Comparison of ENCODE assay signal across 23 cellular contexts in the genomic region with DNA sequence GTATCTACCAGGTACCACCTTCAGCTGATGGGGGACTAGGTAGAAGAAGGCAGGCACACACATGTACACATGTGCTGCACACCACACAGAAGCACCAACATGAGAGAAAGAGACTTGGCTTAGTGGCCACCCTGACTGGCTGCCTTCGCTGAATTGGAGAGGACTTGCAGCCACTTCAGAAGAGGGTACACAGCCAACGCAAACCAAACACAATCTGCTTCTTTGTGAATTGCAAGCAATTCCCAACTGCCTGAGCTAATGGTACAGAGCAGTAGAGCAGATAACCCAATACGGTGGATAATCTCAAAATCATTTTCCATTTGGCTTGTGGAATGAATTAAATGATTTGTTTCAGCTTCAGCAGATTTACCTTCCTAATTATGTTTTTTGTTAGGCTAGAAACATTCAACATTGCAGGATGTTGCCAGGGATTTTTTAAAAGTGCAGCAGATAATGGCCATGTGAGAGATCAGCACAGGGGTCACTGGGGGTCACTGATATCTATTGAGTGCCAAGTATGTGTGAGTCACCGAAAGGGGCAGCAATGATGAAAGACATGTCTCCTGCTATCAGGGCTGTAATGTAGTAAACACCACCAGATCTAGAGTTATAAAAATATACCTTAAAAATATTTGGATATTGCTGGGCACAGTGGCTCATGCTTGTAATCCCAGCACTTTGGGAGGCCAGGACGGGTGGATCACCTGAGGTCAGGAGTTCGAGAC.
A peak's percentile ranks its signal among the peaks of the same experiment; 100 is the strongest.
DNase-seq lines count a peak whose midpoint lies in the region; ATAC-seq and TF ChIP-seq lines count a peak whose summit lies in the region.
"Had no signal": no experiment of that assay in that cellular context is flagged by ENCODE, and none has a peak within 500 bp of the region (broad histone marks: within the 10 kb centered on the region; RNA-seq: fewer than 3 reads in every experiment).

No MANE protein-coding gene starts in this region.

- WGBS in lung, 2 donors = 70 to 92% methylated on average over 6 of the region's 6 CpGs

- no peaks in the 10 kb centered on the region for H3K4me1 ChIP-seq in lung (ENCODE audit: control insufficient read depth in 2 of 2, insufficient read depth in 2 of 2, low read length in 2 of 2)

- H3K27ac ChIP-seq in lung (ENCODE audit: low read depth in 1 of 2, low read length in 1 of 2) = no peak overlapping the region
- H3K27ac ChIP-seq: pancreas, PC-9 had no signal

- no peaks in the 10 kb centered on the region for H3K36me3 ChIP-seq in lung (ENCODE audit: control insufficient read depth in 2 of 2, insufficient read depth in 2 of 2, low read length in 2 of 2)
- H3K36me3 ChIP-seq: pancreas had no signal

- ATAC-seq in lung (ENCODE audit: insufficient read depth, low FRiP score) (no peak), HG03342 (IDR thresholded peaks at IDR 0.05; ENCODE audit: unreplicated experiment) (no peak), GM18858 (IDR thresholded peaks at IDR 0.05; ENCODE audit: unreplicated experiment) (no peak)
- ATAC-seq: activated T-cell treated with anti-CD3 and anti-CD28 coated beads, Interleukin-2, amount 50 U/mL, for 4 hours; CD8-positive, alpha-beta T cell; pancreas had no signal

- H3K27me3 ChIP-seq in lung (ENCODE audit: control insufficient read depth, insufficient read depth) = no peaks in the 10 kb centered on the region
- H3K27me3 ChIP-seq: pancreas had no signal

- no peaks in the 10 kb centered on the region for H3K9me3 ChIP-seq in lung (ENCODE audit: control insufficient read depth in 2 of 2, insufficient read depth in 1 of 2, low read length in 1 of 2)
- H3K9me3 ChIP-seq: pancreas had no signal

- H3K4me3 ChIP-seq in lung = no peak overlapping the region
- H3K4me3 ChIP-seq: pancreas, PC-9 had no signal

- DNase-seq in NCI-H510A treated with DMSO at 0.1 percent for 48 hours (lab: John Stamatoyannopoulos, UW) (peak; percentile 26), NCI-H510A (lab: John Stamatoyannopoulos, UW) (no peak), NCI-H1694 treated with DMSO at 0.1 percent for 48 hours (lab: John Stamatoyannopoulos, UW) (peak; percentile 77), NCI-H748 treated with DMSO at 0.1 percent for 48 hours (lab: John Stamatoyannopoulos, UW) (peak; percentile 9), lung (ENCODE audit: low spot score) (peak; percentile 31), NCI-H1417 (lab: John Stamatoyannopoulos, UW) (no peak)
- DNase-seq: activated B cell treated with CpG ODN at 0.5 μM for 24 hours; activated CD4-positive, alpha-beta T cell treated with anti-CD3 and anti-CD28 coated beads, Interleukin-2, amount 50 U/mL, for 1 hour; activated T-cell treated with anti-CD3 and anti-CD28 coated beads, Interleukin-2, amount 50 U/mL, for 4 hours; CD8-positive, alpha-beta T cell; DMS 273 treated with DMSO at 0.1 percent for 48 hours; effector memory CD4-positive, alpha-beta T cell; GDM1; H7; head of caudate nucleus; NCI-H2227 treated with DMSO at 0.1 percent for 48 hours; pancreas; PC-9; retina; stimulated activated CD4-positive, alpha-beta T cell treated with anti-CD3 and anti-CD28 coated beads, Interleukin-2, amount 100 ng/mL, for 48 hours; trophoblast cell had no signal

- no peak for TF ChIP-seq CTCF in lung (IDR thresholded peaks at IDR 0.05; ENCODE audit: control extremely low read depth, extremely low read depth)

Comparison
In these comparisons a context has a peak if more than half of its experiments do, and no peak if none do; other contexts are left out.
1. DNase-seq: peak in NCI-H510A treated with DMSO at 0.1 percent for 48 hours (single experiment), NCI-H1694 treated with DMSO at 0.1 percent for 48 hours (single experiment), NCI-H748 treated with DMSO at 0.1 percent for 48 hours (single experiment) and lung (single experiment); none in NCI-H510A (single experiment) and NCI-H1417 (0 of 3).